In the genomic region with DNA sequence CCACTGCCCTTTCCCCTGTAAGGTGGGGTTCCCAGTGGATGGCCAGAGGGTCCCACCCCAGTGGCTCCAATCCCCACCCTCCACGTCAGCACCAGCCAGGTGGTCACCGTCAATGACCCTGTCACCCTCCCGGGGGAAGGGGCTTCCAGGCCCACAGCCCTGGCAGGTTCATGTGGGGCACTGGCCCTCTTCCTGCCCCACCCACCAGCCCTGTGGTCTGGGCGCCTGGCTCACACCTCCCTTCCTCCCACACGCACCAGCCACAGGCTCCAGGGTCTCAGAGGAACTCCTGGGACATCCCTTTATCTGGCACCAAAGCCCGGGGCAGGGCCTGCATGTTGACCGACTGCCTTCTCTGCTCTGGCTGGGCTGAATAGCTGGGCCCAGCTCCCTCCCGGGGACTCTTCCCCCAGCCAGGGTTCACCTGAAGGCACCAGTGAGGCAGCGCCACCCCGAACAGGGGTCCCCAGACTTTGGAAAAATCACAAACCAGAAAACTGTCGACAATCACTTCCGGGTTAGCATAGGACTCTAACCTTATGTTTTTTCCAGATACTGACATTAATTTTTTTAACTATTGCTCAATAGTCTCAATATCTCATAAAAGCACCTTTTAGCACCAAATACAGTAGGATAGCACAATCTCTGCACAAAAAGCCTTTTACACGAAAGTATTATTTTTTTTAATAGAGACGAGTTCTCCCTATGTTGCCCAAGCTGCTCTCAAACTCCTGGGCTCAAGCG, we compare ENCODE assay signal across 21 cellular contexts. TPM values are rescaled to one million over a fixed set of nuclear protein-coding genes. Genes with fewer than 3 reads are reported as not detected.
DNase-seq lines count a peak whose midpoint lies in the region; ATAC-seq and TF ChIP-seq lines count a peak whose summit lies in the region.
"Had no signal": no experiment of that assay in that cellular context is flagged by ENCODE, and none has a peak within 500 bp of the region (broad histone marks: within the 10 kb centered on the region; RNA-seq: fewer than 3 reads in every experiment).

No MANE protein-coding gene starts in this region.

- H3K9me3 ChIP-seq in SK-N-SH (peaks cover 6% of the 10 kb centered on the region), NT2/D1 (ENCODE audit: insufficient read depth, low read length) (peaks cover 12% of the 10 kb centered on the region), upper lobe of right lung (peaks cover 5% of the 10 kb centered on the region)

- no peak overlapping the region for H2AFZ ChIP-seq in SK-N-SH (ENCODE audit: low read depth)

- peaks cover 4 to 5% (median 5%) of the 10 kb centered on the region in 3 donors for H3K36me3 Mint-ChIP-seq in immature natural killer cell
- H3K36me3 Mint-ChIP-seq in activated CD8-positive, alpha-beta T cell treated with anti-CD3 and anti-CD28 coated beads, Interleukin-2, amount 10 ng/mL, durations not matched to agents 7 days and 5 days (ENCODE audit: low read depth), result peaks cover 3% of the 10 kb centered on the region
- H3K36me3 Mint-ChIP-seq: CD14-positive monocyte had no signal

- POLR2A ChIA-PET in SK-N-SH (lab: Yijun Ruan, JAX), result no interaction called here
- POLR2A ChIA-PET in activated CD8-positive, alpha-beta T cell treated with anti-CD3 and anti-CD28 coated beads, Interleukin-2, amount 10 ng/mL, durations not matched to agents 7 days and 5 days (lab: Charles Lee), result no interaction called here

- no peaks in the 10 kb centered on the region for H3K9me2 ChIP-seq in SK-N-SH

- H3K36me3 ChIP-seq in SK-N-SH (replicated peaks in 1 of 2; ENCODE audit: control insufficient read depth in 1 of 2, insufficient read depth in 2 of 2, low read length in 1 of 2) (no peaks in the 10 kb centered on the region), NT2/D1 (ENCODE audit: insufficient read depth, insufficient read length, low read length) (no peaks in the 10 kb centered on the region), upper lobe of right lung (no peaks in the 10 kb centered on the region)
- H3K36me3 ChIP-seq: SJSA1 had no signal

- TF ChIP-seq CTCF in SK-N-SH (IDR thresholded peaks at IDR 0.05) (no peak), upper lobe of right lung (IDR thresholded peaks at IDR 0.05) (no peak)

- no peaks in the 10 kb centered on the region for H4K20me1 ChIP-seq in SK-N-SH (ENCODE audit: insufficient read depth)

- peak overlapping the region in 5 of 6 donors; percentile 82 to 96 (median 84) for H3K27ac Mint-ChIP-seq in immature natural killer cell
- H3K27ac Mint-ChIP-seq in activated CD8-positive, alpha-beta T cell treated with anti-CD3 and anti-CD28 coated beads, Interleukin-2, amount 10 ng/mL, durations not matched to agents 7 days and 5 days, result no peak overlapping the region
- H3K27ac Mint-ChIP-seq: CD14-positive monocyte had no signal

- peaks cover 5 to 10% (median 7%) of the 10 kb centered on the region in 6 donors for H3K9me3 Mint-ChIP-seq in immature natural killer cell
- H3K9me3 Mint-ChIP-seq in activated CD8-positive, alpha-beta T cell treated with anti-CD3 and anti-CD28 coated beads, Interleukin-2, amount 10 ng/mL, durations not matched to agents 7 days and 5 days (ENCODE audit: insufficient read depth), result peaks cover 5% of the 10 kb centered on the region

- peaks cover 3 to 7% (median 3%) of the 10 kb centered on the region in 3 donors for H3K27me3 Mint-ChIP-seq in immature natural killer cell (ENCODE audit: low read depth in 3 of 3)
- peaks cover 4% of the 10 kb centered on the region for H3K27me3 Mint-ChIP-seq in activated CD8-positive, alpha-beta T cell treated with anti-CD3 and anti-CD28 coated beads, Interleukin-2, amount 10 ng/mL, durations not matched to agents 7 days and 5 days (ENCODE audit: low read depth)

- ATAC-seq in SK-N-SH treated with all-trans-retinoic acid at 6 μM for 48 hours (no peak), upper lobe of right lung (peak; percentile 14), HG03521 (IDR thresholded peaks at IDR 0.05; ENCODE audit: unreplicated experiment) (no peak)
- ATAC-seq in activated CD8-positive, alpha-beta T cell treated with anti-CD3 and anti-CD28 coated beads, Interleukin-2, amount 10 ng/mL, durations not matched to agents 7 days and 5 days, result no peak
- ATAC-seq: T-cell had no signal

- H3K4me2 ChIP-seq in SK-N-SH, result no peak overlapping the region

- H3K4me3 Mint-ChIP-seq in immature natural killer cell, result peak overlapping the region; percentile 59 to 83 (median 73)
- H3K4me3 Mint-ChIP-seq in activated CD8-positive, alpha-beta T cell treated with anti-CD3 and anti-CD28 coated beads, Interleukin-2, amount 10 ng/mL, durations not matched to agents 7 days and 5 days, result no peak overlapping the region

- H3K4me1 Mint-ChIP-seq in immature natural killer cell, result peaks cover 67 to 89% of the 10 kb centered on the region in 2 donors
- H3K4me1 Mint-ChIP-seq in activated CD8-positive, alpha-beta T cell treated with anti-CD3 and anti-CD28 coated beads, Interleukin-2, amount 10 ng/mL, durations not matched to agents 7 days and 5 days (ENCODE audit: low read depth), result peaks cover 46% of the 10 kb centered on the region

- no peak overlapping the region for H3K9ac ChIP-seq in SK-N-SH
- peak overlapping the region; percentile 42 for H3K9ac ChIP-seq in NT2/D1 (ENCODE audit: insufficient read length, low read depth)

- CTCF ChIA-PET in SK-N-SH (lab: Yijun Ruan, JAX), result interaction anchor here (1.7 to 2.7 kb wide), 2 partner anchors 11 to 14 kb away, joined by 4 to 10 read pairs; no protein-coding TSS in a partner anchor
- CTCF ChIA-PET in activated CD8-positive, alpha-beta T cell treated with anti-CD3 and anti-CD28 coated beads, Interleukin-2, amount 10 ng/mL, durations not matched to agents 7 days and 5 days (lab: Charles Lee), result no interaction called here

- H3K79me2 ChIP-seq in SK-N-SH (ENCODE audit: insufficient read depth), result no peaks in the 10 kb centered on the region

- no peak overlapping the region for H3K27ac ChIP-seq in SK-N-SH (ENCODE audit: low read depth in 2 of 2, low read length in 1 of 2)
- no peak overlapping the region for H3K27ac ChIP-seq in upper lobe of right lung
- H3K27ac ChIP-seq: 22Rv1, RWPE1, SJSA1 had no signal

- no peak for TF ChIP-seq EP300 in SK-N-SH (IDR thresholded peaks at IDR 0.05; ENCODE audit: borderline replicate concordance in 1 of 2, low read depth in 1 of 2, low read length in 1 of 2)

- no peaks in the 10 kb centered on the region for H3F3A ChIP-seq in SK-N-SH (replicated peaks; ENCODE audit: insufficient read depth)

- 75% methylated on average over 11 of the region's 15 CpGs for WGBS in SK-N-SH (ENCODE audit: low lambda C conversion rate)

- peaks cover 31% of the 10 kb centered on the region for H3K27me3 ChIP-seq in SK-N-SH (ENCODE audit: insufficient read depth)
- H3K27me3 ChIP-seq in NT2/D1 (ENCODE audit: insufficient read depth, insufficient read length), result peaks cover 7% of the 10 kb centered on the region
- H3K27me3 ChIP-seq in upper lobe of right lung, result peaks cover 20% of the 10 kb centered on the region

- H3K4me1 ChIP-seq in SK-N-SH (ENCODE audit: control insufficient read depth in 1 of 2, insufficient read depth in 2 of 2, low read depth in 1 of 2, low read length in 1 of 2) (peaks cover 0 to 3% of the 10 kb centered on the region in 2 experiments; a peak in 1 of 4 replicates), NT2/D1 (ENCODE audit: insufficient read depth, insufficient read length) (peaks cover 6% of the 10 kb centered on the region), upper lobe of right lung (no peaks in the 10 kb centered on the region)
- H3K4me1 ChIP-seq: SJSA1 had no signal

- H3K4me3 ChIP-seq in SK-N-SH (ENCODE audit: low read depth in 2 of 2, low read length in 1 of 2) (no peak overlapping the region), NT2/D1 (ENCODE audit: insufficient read length, low read depth) (no peak overlapping the region), upper lobe of right lung (no peak overlapping the region)
- H3K4me3 ChIP-seq: SJSA1 had no signal

- no peak for TF ChIP-seq RAD21 in SK-N-SH (IDR thresholded peaks at IDR 0.05; ENCODE audit: low read length)

- intact Hi-C loops in upper lobe of right lung (cut with DNase I), result no loop called here

- DNase-seq in SK-N-SH, result peak; percentile 37
- no peak for DNase-seq in NT2/D1 (ENCODE audit: low read depth, low spot score)
- DNase-seq in immature natural killer cell, result peak in 2 of 3 donors; percentile 35 to 42
- DNase-seq in upper lobe of right lung, result no peak
- no peak for DNase-seq in activated CD4-positive, alpha-beta T cell treated with anti-CD3 and anti-CD28 coated beads, Interleukin-2, amount 50 U/mL, for 4 hours
- no peak for DNase-seq in activated CD8-positive, alpha-beta T cell treated with anti-CD3 and anti-CD28 coated beads, Interleukin-2, amount 10 ng/mL, durations not matched to agents 7 days and 5 days
- DNase-seq: DMS53; Kasumi-1; MM.1S; NCI-H1105 treated with DMSO at 0.1 percent for 48 hours; NCI-H187; NCI-H345; NCI-H526 treated with DMSO at 0.1 percent for 48 hours; NK-92 treated with Interleukin-12 subunit alpha and Interleukin-12 subunit beta, amount 100 ng/mL, for 24 hours; T-cell had no signal

TF ChIP-seq in SK-N-SH, 30 proteins besides CTCF, POLR2A, EP300 and RAD21 (continues in another document):
- TF ChIP-seq RFX5 (IDR thresholded peaks at IDR 0.05; ENCODE audit: low read length) (no peak), MEF2A (IDR thresholded peaks at IDR 0.05; ENCODE audit: borderline replicate concordance, low read depth) (no peak)
- TF ChIP-seq, protein P1, sequence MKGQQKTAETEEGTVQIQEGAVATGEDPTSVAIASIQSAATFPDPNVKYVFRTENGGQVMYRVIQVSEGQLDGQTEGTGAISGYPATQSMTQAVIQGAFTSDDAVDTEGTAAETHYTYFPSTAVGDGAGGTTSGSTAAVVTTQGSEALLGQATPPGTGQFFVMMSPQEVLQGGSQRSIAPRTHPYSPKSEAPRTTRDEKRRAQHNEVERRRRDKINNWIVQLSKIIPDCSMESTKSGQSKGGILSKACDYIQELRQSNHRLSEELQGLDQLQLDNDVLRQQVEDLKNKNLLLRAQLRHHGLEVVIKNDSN (IDR thresholded peaks at IDR 0.05; ENCODE audit: borderline replicate concordance, low read depth), result no peak

RNA-seq across cellular contexts. Expression of a gene that starts 21.9 kb away (rescaled TPM):
- 18.1 and 32.7 TPM in 2 replicates for polyA plus RNA-seq in SK-N-SH (2012; rRNA removed)
- 17.4 and 19.4 TPM in 2 replicates for polyA plus RNA-seq in SK-N-SH (2012; cell fraction: cytosol; rRNA removed)
- polyA plus RNA-seq in SK-N-SH (2012; cell fraction: nucleus; rRNA removed), result 76.1 and 100 TPM in 2 replicates
- polyA plus RNA-seq in immature natural killer cell, result 10 to 100 TPM in 1 of 3 donors, 1 to 10 TPM in 2; 1.0 to 29.0 (median 8.7) TPM
- 44.5 TPM for total RNA-seq in upper lobe of right lung
- total RNA-seq in activated CD8-positive, alpha-beta T cell treated with anti-CD3 and anti-CD28 coated beads, Interleukin-2, amount 10 ng/mL, durations not matched to agents 7 days and 5 days, result 10 to 100 TPM; 80.9 to 90.0 TPM

Comparison
In these comparisons a context has a peak if more than half of its experiments do, and no peak if none do; other contexts are left out.
1. DNase-seq: peak in SK-N-SH (single experiment) and immature natural killer cell (2 of 3); none in NT2/D1 (single experiment), upper lobe of right lung (single experiment), activated CD4-positive, alpha-beta T cell treated with anti-CD3 and anti-CD28 coated beads, Interleukin-2, amount 50 U/mL, for 4 hours (0 of 2) and activated CD8-positive, alpha-beta T cell treated with anti-CD3 and anti-CD28 coated beads, Interleukin-2, amount 10 ng/mL, durations not matched to agents 7 days and 5 days (single experiment).